20 cellular contexts compared by ENCODE assay signal in genomic region chr17:48571826-48572417, GRCh38. TPM values are rescaled to one million over a fixed set of nuclear protein-coding genes. Genes with fewer than 3 reads are reported as not detected.
DNase-seq lines count a peak whose midpoint lies in the region; FAIRE-seq and TF ChIP-seq lines count a peak whose summit lies in the region.
"Had no signal": no experiment of that assay in that cellular context is flagged by ENCODE, and none has a peak within 500 bp of the region (broad histone marks: within the 10 kb centered on the region; RNA-seq: fewer than 3 reads in every experiment).

No MANE protein-coding gene starts in this region.

- H3K27me3 Mint-ChIP-seq in activated CD4-positive, alpha-beta memory T cell treated with anti-CD3 and anti-CD28 coated beads for 36 hours, result peaks cover 10% of the 10 kb centered on the region

- H3K4me3 ChIP-seq in astrocyte of the cerebellum (ENCODE audit: low read depth, low read length), result peak overlapping the region; percentile 82
- H3K4me3 ChIP-seq in kidney epithelial cell (ENCODE audit: low read depth, low read length), result peak overlapping the region; percentile 26
- no peak overlapping the region for H3K4me3 ChIP-seq in spleen
- H3K4me3 ChIP-seq in HAP-1, result no peak overlapping the region

- H3K4me1 ChIP-seq in spleen, result peaks cover 0 to 52% (median 24%) of the 10 kb centered on the region in 6 donors
- peaks cover 28% of the 10 kb centered on the region for H3K4me1 ChIP-seq in HAP-1

- no peak overlapping the region for H3K27ac Mint-ChIP-seq in activated CD4-positive, alpha-beta memory T cell treated with anti-CD3 and anti-CD28 coated beads for 36 hours
- H3K27ac Mint-ChIP-seq: T-helper 1 cell treated with Interleukin-12 subunit alpha and Interleukin-12 subunit beta and Interleukin-4 antibody, amounts not matched to agents 30 μg/mL and 1 μg/mL, for 36 hours had no signal

- H3K27me3 ChIP-seq in kidney epithelial cell (ENCODE audit: control insufficient read depth, insufficient read depth, low read length), result no peaks in the 10 kb centered on the region
- H3K27me3 ChIP-seq in spleen (replicated peaks in 1 of 7), result peaks cover 0 to 60% (median 25%) of the 10 kb centered on the region in 7 donors
- H3K27me3 ChIP-seq in HAP-1 (ENCODE audit: low read depth), result no peaks in the 10 kb centered on the region

- H3K36me3 ChIP-seq in kidney epithelial cell (ENCODE audit: control insufficient read depth, insufficient read depth, low read length), result no peaks in the 10 kb centered on the region
- H3K36me3 ChIP-seq in spleen, result no peaks in the 10 kb centered on the region
- H3K36me3 ChIP-seq in HAP-1 (replicated peaks), result no peaks in the 10 kb centered on the region

- CTCF ChIA-PET in activated CD4-positive, alpha-beta memory T cell treated with anti-CD3 and anti-CD28 coated beads for 36 hours (lab: Charles Lee), result no interaction called here

- WGBS in spleen, 5 donors, result 71 to 87% (median 76%) methylated on average over 1 of the region's 1 CpG

- TF ChIP-seq CTCF in astrocyte of the cerebellum (IDR thresholded peaks at IDR 0.05; ENCODE audit: low read depth, low read length, missing control alignments), result no peak
- TF ChIP-seq CTCF in kidney epithelial cell (IDR thresholded peaks at IDR 0.05; ENCODE audit: insufficient read depth, low read length, poor library complexity, severe bottlenecking), result no peak
- TF ChIP-seq CTCF in spleen (IDR thresholded peaks at IDR 0.05 in 8 of 11, conservative IDR thresholded peaks at IDR 0.05 in 3 of 11), result no peak

- H3K27ac ChIP-seq in spleen, result peak overlapping the region; percentile 42 to 89 (median 72)

- FAIRE-seq in G401.6 (lab: Jason Lieb, UNC), result peak; percentile 55
- FAIRE-seq: frontal cortex had no signal

- intact Hi-C loops in spleen (cut with DNase I; ENCODE audit: low total_unique reads), result no loop called here
- intact Hi-C loops in activated CD4-positive, alpha-beta memory T cell treated with anti-CD3 and anti-CD28 coated beads for 36 hours (cut with micrococcal nuclease), result no loop called here

- TF ChIP-seq POLR2A in spleen (IDR thresholded peaks at IDR 0.05), result no peak

- H3K4me3 Mint-ChIP-seq in activated CD4-positive, alpha-beta memory T cell treated with anti-CD3 and anti-CD28 coated beads for 36 hours, result no peak overlapping the region
- H3K4me3 Mint-ChIP-seq: T-helper 1 cell treated with Interleukin-12 subunit alpha and Interleukin-12 subunit beta and Interleukin-4 antibody, amounts not matched to agents 30 μg/mL and 1 μg/mL, for 36 hours had no signal

- no peaks in the 10 kb centered on the region for H3K9me3 Mint-ChIP-seq in activated CD4-positive, alpha-beta memory T cell treated with anti-CD3 and anti-CD28 coated beads for 36 hours
- H3K9me3 Mint-ChIP-seq: T-helper 1 cell treated with Interleukin-12 subunit alpha and Interleukin-12 subunit beta and Interleukin-4 antibody, amounts not matched to agents 30 μg/mL and 1 μg/mL, for 36 hours had no signal

- H3K9me3 ChIP-seq in spleen (no peaks in the 10 kb centered on the region), HAP-1 (no peaks in the 10 kb centered on the region)
- H3K9me3 ChIP-seq: Caco-2 had no signal

- in situ Hi-C loops in astrocyte of the cerebellum (cut with HindIII; ENCODE audit: low sequenced_read_pairs), result no loop called here
- in situ Hi-C loops in HAP-1 (cut with MboI; ENCODE audit: low sequenced_read_pairs), result no loop called here

- H3K36me3 Mint-ChIP-seq in activated CD4-positive, alpha-beta memory T cell treated with anti-CD3 and anti-CD28 coated beads for 36 hours, result no peaks in the 10 kb centered on the region

- DNase-seq in astrocyte of the cerebellum (ENCODE audit: low read depth) (no peak), kidney epithelial cell (ENCODE audit: low read depth) (no peak), spleen (no peak), HAP-1 (ENCODE audit: low spot score in 2 of 2) (no peak), Ammon's horn (ENCODE audit: low spot score) (no peak)
- DNase-seq in stimulated activated CD4-positive, alpha-beta T cell treated with anti-CD3 and anti-CD28 coated beads, Interleukin-1b, Interleukin-23, amount 100 ng/mL, for 48 hours, result no peak
- DNase-seq in activated CD4-positive, alpha-beta memory T cell treated with anti-CD3 and anti-CD28 coated beads for 36 hours, result no peak
- DNase-seq: activated naive CD4-positive, alpha-beta T cell; Caco-2; effector CD8-positive, alpha-beta T cell; mesendoderm; NCI-H2029; NCI-H524 treated with DMSO at 0.1 percent for 48 hours; RPMI8226 had no signal

- POLR2A ChIA-PET in activated CD4-positive, alpha-beta memory T cell treated with anti-CD3 and anti-CD28 coated beads for 36 hours (lab: Charles Lee), result no interaction called here

- peaks cover 5% of the 10 kb centered on the region for H3K4me1 Mint-ChIP-seq in activated CD4-positive, alpha-beta memory T cell treated with anti-CD3 and anti-CD28 coated beads for 36 hours (ENCODE audit: low read depth)

RNA-seq across cellular contexts. Expression of gene HOXB4, which starts 6.2 kb away (rescaled TPM):
- total RNA-seq in kidney epithelial cell, result 3.6 and 4.4 TPM in 2 replicates
- total RNA-seq in spleen, result 1 to 10 TPM; 1.9 to 6.4 (median 3.6) TPM
- 1 to 10 TPM; 2.3 to 2.7 (median 2.4) TPM for polyA plus RNA-seq in spleen
- 1 to 10 TPM; 2.3 TPM for total RNA-seq in activated CD4-positive, alpha-beta memory T cell treated with anti-CD3 and anti-CD28 coated beads for 36 hours
- total RNA-seq: frontal cortex had no signal

RNA-seq across cellular contexts. Expression of gene HOXB3, which starts 18.1 kb away (rescaled TPM):
- total RNA-seq in kidney epithelial cell (24.0 and 31.1 TPM in 2 replicates), spleen (10 to 100 TPM in 4 of 7 donors, 1 to 10 TPM in 3; 6.8 to 23.1 (median 10.4) TPM)
- polyA plus RNA-seq in spleen, result 1 to 10 TPM; 3.6 to 7.8 (median 6.5) TPM
- total RNA-seq in activated CD4-positive, alpha-beta memory T cell treated with anti-CD3 and anti-CD28 coated beads for 36 hours, result 1 to 10 TPM; 2.6 TPM
- total RNA-seq: frontal cortex had no signal

RNA-seq across cellular contexts. Expression of gene HOXB5, which starts 21.7 kb away (rescaled TPM):
- total RNA-seq in kidney epithelial cell (3.6 and 3.8 TPM in 2 replicates), spleen (1 to 10 TPM in 3 of 7 donors, under 1 TPM in 4; 0.43 to 2.6 (median 0.67) TPM)
- polyA plus RNA-seq in spleen, result 1 to 10 TPM in 2 of 3 donors, under 1 TPM in 1; 0.91 to 1.5 (median 1.3) TPM
- total RNA-seq in activated CD4-positive, alpha-beta memory T cell treated with anti-CD3 and anti-CD28 coated beads for 36 hours, result not detected
- total RNA-seq: Caco-2, cardiac septum, frontal cortex, G401, osteoblast had no signal

RNA-seq across cellular contexts. Expression of gene HOXB2, which starts 27.0 kb away (rescaled TPM):
- total RNA-seq in kidney epithelial cell, result 15.2 and 24.6 TPM in 2 replicates
- total RNA-seq in spleen, result 10 to 100 TPM in 4 of 7 donors, 1 to 10 TPM in 3; 5.9 to 21.9 (median 10.2) TPM
- 1 to 10 TPM; 7.2 to 8.2 (median 8.0) TPM for polyA plus RNA-seq in spleen
- total RNA-seq in activated CD4-positive, alpha-beta memory T cell treated with anti-CD3 and anti-CD28 coated beads for 36 hours, result 10 to 100 TPM; 13.3 to 16.8 TPM
- total RNA-seq: frontal cortex had no signal

RNA-seq across cellular contexts. Expression of gene HOXB6, which starts 32.9 kb away (rescaled TPM):
- total RNA-seq in kidney epithelial cell (29.8 and 30.7 TPM in 2 replicates), spleen (1 to 10 TPM; 1.2 to 4.5 (median 3.3) TPM)
- 1 to 10 TPM; 1.7 to 3.4 (median 2.1) TPM for polyA plus RNA-seq in spleen
- under 1 TPM; 0.21 to 0.22 TPM for total RNA-seq in activated CD4-positive, alpha-beta memory T cell treated with anti-CD3 and anti-CD28 coated beads for 36 hours
- total RNA-seq: frontal cortex had no signal

Comparison
In these comparisons a context has a peak if more than half of its experiments do, and no peak if none do; other contexts are left out.
1. H3K4me3 ChIP-seq: peak in astrocyte of the cerebellum (single experiment) and kidney epithelial cell (single experiment); none in spleen (0 of 8) and HAP-1 (single experiment).